ENCODE assay signal across 8 cellular contexts in the genomic region with DNA sequence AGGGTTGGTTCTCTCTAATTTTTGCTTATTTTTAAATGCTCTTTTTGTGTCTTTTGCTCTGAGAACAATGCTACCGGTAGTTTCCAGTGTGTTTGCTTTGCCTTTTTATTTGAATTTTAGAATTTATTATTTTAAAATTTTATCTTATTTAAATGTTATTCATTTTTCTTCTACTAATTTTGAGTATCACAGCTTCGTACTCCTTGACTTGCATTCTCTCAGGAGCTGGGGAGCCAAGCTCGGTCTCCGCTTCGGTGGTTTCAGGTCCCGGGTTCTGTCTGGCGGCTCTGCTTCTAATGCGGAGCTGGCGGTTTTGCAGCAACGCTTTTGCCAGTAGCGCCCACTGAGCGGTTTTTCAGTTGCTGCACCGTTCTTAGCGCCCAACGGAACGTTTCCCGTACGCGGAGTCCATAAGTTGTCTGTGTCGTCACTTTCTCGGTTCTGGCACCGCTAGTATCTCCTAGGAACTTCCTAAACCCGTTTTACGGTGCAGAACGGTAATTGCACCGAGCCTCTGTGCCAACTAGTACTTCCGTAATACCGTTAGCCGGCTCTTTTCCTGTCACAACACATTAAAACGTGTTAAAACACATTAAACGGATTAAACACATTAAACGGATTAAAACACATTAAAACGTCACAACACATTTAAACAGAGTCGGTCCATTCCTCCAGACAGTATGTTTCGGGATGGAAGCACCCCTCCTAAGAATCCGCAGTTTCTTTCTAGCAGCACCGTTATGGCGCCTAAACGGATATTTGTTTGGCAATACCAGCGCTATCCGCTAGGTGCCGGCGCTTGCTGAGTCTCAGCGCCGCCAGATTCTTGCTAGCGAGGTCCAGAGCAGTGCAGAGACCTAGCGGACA. TPM values are rescaled to one million over a fixed set of nuclear protein-coding genes. Genes with fewer than 3 reads are reported as not detected.
DNase-seq lines count a peak whose midpoint lies in the region; ATAC-seq, FAIRE-seq and TF ChIP-seq lines count a peak whose summit lies in the region.

No MANE protein-coding gene starts in this region.

- intact Hi-C loops in activated naive CD4-positive, alpha-beta T cell treated with anti-CD3 and anti-CD28 coated beads for 36 hours (cut with micrococcal nuclease), result loop anchor here (1.0 to 5.0 kb wide), 9 partner anchors 13 to 608 kb away; partner anchors contain the start of genes ANXA2R, NIM1K and NNT
- intact Hi-C loops in Right ventricle myocardium inferior (cut with DNase I) (loop anchor here (2.0 to 5.0 kb wide), 5 partner anchors 14 to 128 kb away; partner anchors contain the start of gene ZNF131), transverse colon (cut with DNase I; ENCODE audit: low total_unique reads) (no loop called here)

- TF ChIP-seq CTCF in BJ (IDR thresholded peaks at IDR 0.05; ENCODE audit: insufficient read depth, low read depth, low read length) (peak; percentile 84), transverse colon (IDR thresholded peaks at IDR 0.05) (peak; percentile 82 to 94 (median 90))

- H3K4me1 Mint-ChIP-seq in activated naive CD4-positive, alpha-beta T cell treated with anti-CD3 and anti-CD28 coated beads for 36 hours (ENCODE audit: low read depth), result peaks cover 17% of the 10 kb centered on the region

- ATAC-seq in HG03442 (IDR thresholded peaks at IDR 0.05; ENCODE audit: unreplicated experiment), result peak; percentile 47
- ATAC-seq in Right ventricle myocardium inferior, result peak; percentile 78

- peak; percentile 44 for TF ChIP-seq POLR2A in transverse colon (IDR thresholded peaks at IDR 0.05)

- in situ Hi-C loops in transverse colon (cut with MboI; ENCODE audit: low pct_ligation_motif_present in 1 of 4, low pct_unique_long_range_greater_than_20kb in 1 of 4, low sequenced_read_pairs in 3 of 4), result loop anchor here in 2 of 4 donors (5.0 to 10.0 kb wide), 2 partner anchors 42 to 50 kb away; partner anchors contain the start of gene ANXA2R (in 2 of the 2)

- H3K36me3 ChIP-seq in BJ (ENCODE audit: control insufficient read depth, insufficient read depth, low read length), result no peaks in the 10 kb centered on the region
- no peaks in the 10 kb centered on the region; the same call in 1 of the 2 replicates for H3K36me3 ChIP-seq in SJCRH30
- no peaks in the 10 kb centered on the region for H3K36me3 ChIP-seq in transverse colon

- H3K27ac ChIP-seq in SJCRH30 (peak overlapping the region; percentile 39; the same call in 1 of the 2 replicates), transverse colon (peak overlapping the region; percentile 88 to 95 (median 92))

- H3K4me3 Mint-ChIP-seq in activated naive CD4-positive, alpha-beta T cell treated with anti-CD3 and anti-CD28 coated beads for 36 hours, result peak overlapping the region; percentile 99

- no peaks in the 10 kb centered on the region for H3K4me1 ChIP-seq in SJCRH30
- H3K4me1 ChIP-seq in transverse colon, result peaks cover 0 to 34% (median 10%) of the 10 kb centered on the region in 4 donors

- POLR2A ChIA-PET in BJ (lab: Charles Lee), result interaction anchor here (0.5 kb wide), 1 partner anchor 80 kb away, joined by 3 read pairs; no protein-coding TSS in a partner anchor

- H3K9me3 Mint-ChIP-seq in activated naive CD4-positive, alpha-beta T cell treated with anti-CD3 and anti-CD28 coated beads for 36 hours, result peaks cover 2% of the 10 kb centered on the region

- CTCF ChIA-PET in BJ (lab: Yijun Ruan, JAX), result interaction anchor here (0.6 to 3.3 kb wide), 24 partner anchors 9 to 317 kb away, joined by 3 to 12 read pairs (median 6); no protein-coding TSS in a partner anchor
- CTCF ChIA-PET in activated naive CD4-positive, alpha-beta T cell treated with anti-CD3 and anti-CD28 coated beads for 36 hours (lab: Charles Lee), result interaction anchor here (0.8 to 10.4 kb wide), 18 partner anchors 12 to 86 kb away, joined by 3 to 144 read pairs (median 6); partner anchors contain the start of gene ANXA2R

- H3K9me3 ChIP-seq in SJCRH30 (replicated peaks) (no peaks in the 10 kb centered on the region), transverse colon (no peaks in the 10 kb centered on the region)

- peak overlapping the region; percentile 100 for H3K27ac Mint-ChIP-seq in activated naive CD4-positive, alpha-beta T cell treated with anti-CD3 and anti-CD28 coated beads for 36 hours

- WGBS in transverse colon (ENCODE audit: low coverage in 1 of 2), 2 donors, result 6 to 10% methylated on average over 22 to 47 of the region's 47 CpGs

- no peaks in the 10 kb centered on the region for H3K27me3 Mint-ChIP-seq in activated naive CD4-positive, alpha-beta T cell treated with anti-CD3 and anti-CD28 coated beads for 36 hours (ENCODE audit: low read depth)

- H3K36me3 Mint-ChIP-seq in activated naive CD4-positive, alpha-beta T cell treated with anti-CD3 and anti-CD28 coated beads for 36 hours (ENCODE audit: low read depth), result peaks cover 6% of the 10 kb centered on the region

- TF ChIP-seq EP300 in transverse colon (IDR thresholded peaks at IDR 0.05; ENCODE audit: low read depth), result no peak

- DNase-seq in BJ (ENCODE audit: low read depth) (peak; percentile 52), GM19239 (ENCODE audit: insufficient read length, low spot score) (no peak), SJCRH30 (peak; percentile 84 to 93), Right ventricle myocardium inferior (ENCODE audit: missing footprints) (peak; percentile 90), pons (ENCODE audit: low spot score) (peak; percentile 84), transverse colon (peak; percentile 91)
- DNase-seq in activated naive CD4-positive, alpha-beta T cell treated with anti-CD3 and anti-CD28 coated beads for 36 hours, result peak; percentile 94

- H3K27me3 ChIP-seq in BJ (ENCODE audit: control insufficient read depth, insufficient read depth, low read length) (no peaks in the 10 kb centered on the region), SJCRH30 (no peaks in the 10 kb centered on the region), transverse colon (peaks cover 100% of the 10 kb centered on the region)

- FAIRE-seq in GM19239 (lab: Jason Lieb, UNC), result peak; percentile 91

- peak overlapping the region; percentile 36 for H3K4me3 ChIP-seq in BJ (ENCODE audit: low read depth, low read length)
- peak overlapping the region; percentile 64 for H3K4me3 ChIP-seq in SJCRH30
- peak overlapping the region; percentile 1 to 81 (median 18) for H3K4me3 ChIP-seq in transverse colon

RNA-seq across cellular contexts. Expression of gene ANXA2R, which starts 45.6 kb away (rescaled TPM):
- 0.53 and 0.74 TPM in 2 replicates for polyA plus RNA-seq in BJ (2011; rRNA removed)
- polyA minus RNA-seq in BJ (2011; rRNA and poly(A)+ RNA removed), result 2.4 and 3.0 TPM in 2 replicates
- 3.3 and 3.5 TPM in 2 replicates for total RNA-seq in SJCRH30 (2014; rRNA removed; shearing (Covaris generic))
- 1 to 10 TPM; 6.0 to 6.5 TPM for total RNA-seq in activated naive CD4-positive, alpha-beta T cell treated with anti-CD3 and anti-CD28 coated beads for 36 hours
- 0.84 TPM for total RNA-seq in Right ventricle myocardium inferior
- 1 to 10 TPM in 2 of 4 donors, under 1 TPM in 2; 0.75 to 4.4 (median 2.0) TPM for total RNA-seq in transverse colon
